ENCODE assay signal across 8 cellular contexts in genomic region chr7:107579546-107579880, GRCh38. TPM values are rescaled to one million over a fixed set of nuclear protein-coding genes. Genes with fewer than 3 reads are reported as not detected.
DNase-seq lines count a peak whose midpoint lies in the region; ATAC-seq and TF ChIP-seq lines count a peak whose summit lies in the region.

No MANE protein-coding gene starts in this region.

- H3K9me3 ChIP-seq in mononuclear cell (ENCODE audit: low read depth, low read length) = no peaks in the 10 kb centered on the region

- H3K27me3 ChIP-seq in mononuclear cell (ENCODE audit: insufficient read depth, low read length) = no peaks in the 10 kb centered on the region

- peak overlapping the region; percentile 64 to 89 (median 75) for H3K27ac Mint-ChIP-seq in IgD-negative memory B cell
- H3K27ac Mint-ChIP-seq in central memory CD8-positive, alpha-beta T cell (ENCODE audit: low read depth) = peak overlapping the region; percentile 36

- peak overlapping the region; percentile 75 for H3K4me3 ChIP-seq in mononuclear cell (ENCODE audit: low read length)

- peaks cover 14 to 19% (median 18%) of the 10 kb centered on the region in 3 donors for H3K4me1 Mint-ChIP-seq in IgD-negative memory B cell
- H3K4me1 Mint-ChIP-seq in central memory CD8-positive, alpha-beta T cell = peaks cover 18% of the 10 kb centered on the region

- H3K27ac ChIP-seq in C4-2B = peak overlapping the region; percentile 91

- in situ Hi-C loops in ACHN (cut with HindIII; ENCODE audit: low pct_ligation_motif_present, low pct_unique_long_range_greater_than_20kb, low sequenced_read_pairs) = no loop called here

- no peak for DNase-seq in central memory CD8-positive, alpha-beta T cell (ENCODE audit: low spot score in 2 of 2)
- DNase-seq in ACHN = no peak
- no peak for DNase-seq in UCSD-AML1 (lab: John Stamatoyannopoulos, UW; ENCODE audit: unreplicated experiment)
- no peak for DNase-seq in head of caudate nucleus

- intact Hi-C loops in head of caudate nucleus (cut with DNase I) = no loop called here

- no peaks in the 10 kb centered on the region for H3K27me3 Mint-ChIP-seq in IgD-negative memory B cell
- no peaks in the 10 kb centered on the region for H3K27me3 Mint-ChIP-seq in central memory CD8-positive, alpha-beta T cell

- peak overlapping the region; percentile 89 to 94 (median 92) for H3K4me3 Mint-ChIP-seq in IgD-negative memory B cell
- H3K4me3 Mint-ChIP-seq in central memory CD8-positive, alpha-beta T cell = peak overlapping the region; percentile 79

- peaks cover 3% of the 10 kb centered on the region for H3K4me1 ChIP-seq in mononuclear cell (ENCODE audit: insufficient read depth, low read length)

- no peak for ATAC-seq in central memory CD8-positive, alpha-beta T cell (replicated peaks; ENCODE audit: extremely low read depth, poor library complexity, severe bottlenecking)
- ATAC-seq in GM21367 (IDR thresholded peaks at IDR 0.05; ENCODE audit: unreplicated experiment) = no peak

- no peak for TF ChIP-seq CTCF in C4-2B (conservative IDR thresholded peaks at IDR 0.05)

- H3K36me3 Mint-ChIP-seq in IgD-negative memory B cell = peaks cover 5% of the 10 kb centered on the region
- peaks cover 4% of the 10 kb centered on the region for H3K36me3 Mint-ChIP-seq in central memory CD8-positive, alpha-beta T cell (ENCODE audit: insufficient read depth)

- no peaks in the 10 kb centered on the region for H3K9me3 Mint-ChIP-seq in IgD-negative memory B cell
- H3K9me3 Mint-ChIP-seq in central memory CD8-positive, alpha-beta T cell = no peaks in the 10 kb centered on the region

RNA-seq across cellular contexts. Expression of gene BCAP29, which starts 0.5 kb away (rescaled TPM):
- 43.6 TPM for polyA plus RNA-seq in IgD-negative memory B cell
- 26.7 TPM for total RNA-seq in mononuclear cell

RNA-seq across cellular contexts. Expression of gene DUS4L, which starts 15.7 kb away (rescaled TPM):
- polyA plus RNA-seq in IgD-negative memory B cell = 5.9 TPM
- total RNA-seq in mononuclear cell = 13.9 TPM

RNA-seq across cellular contexts. Expression of gene COG5, which starts 15.8 kb away (rescaled TPM):
- polyA plus RNA-seq in IgD-negative memory B cell = 27.3 TPM
- total RNA-seq in mononuclear cell = 78.9 TPM
